Comparison of ENCODE assay signal across 9 cellular contexts in the genomic region with DNA sequence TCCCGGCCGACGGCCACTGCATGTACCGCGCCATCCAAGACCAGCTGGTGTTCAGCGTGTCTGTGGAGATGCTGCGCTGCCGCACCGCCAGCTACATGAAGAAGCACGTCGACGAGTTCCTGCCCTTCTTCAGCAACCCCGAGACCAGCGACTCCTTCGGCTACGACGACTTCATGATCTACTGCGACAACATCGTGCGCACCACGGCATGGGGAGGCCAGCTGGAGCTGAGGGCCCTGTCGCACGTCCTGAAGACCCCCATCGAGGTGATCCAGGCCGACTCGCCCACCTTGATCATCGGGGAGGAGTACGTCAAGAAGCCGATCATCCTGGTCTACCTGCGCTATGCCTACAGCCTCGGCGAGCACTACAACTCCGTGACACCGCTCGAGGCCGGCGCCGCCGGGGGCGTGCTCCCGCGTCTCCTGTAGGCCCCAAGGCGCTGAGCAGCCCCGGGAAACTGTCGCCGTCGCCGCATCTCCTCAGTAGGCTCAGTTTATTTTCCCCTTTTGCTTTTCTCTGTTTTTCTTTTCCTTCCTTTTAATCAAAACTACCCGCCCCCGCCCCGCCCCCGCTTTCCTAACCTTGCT. TPM values are rescaled to one million over a fixed set of nuclear protein-coding genes. Genes with fewer than 3 reads are reported as not detected.
"Had no signal": no experiment of that assay in that cellular context is flagged by ENCODE, and none has a peak within 500 bp of the region (broad histone marks: within the 10 kb centered on the region; RNA-seq: fewer than 3 reads in every experiment).

No MANE protein-coding gene starts in this region.

- ATAC-seq: GM23338, HCT116, HepG2, K562 had no signal

- DNase-seq: HFFc6 had no signal

- H3K27ac ChIP-seq: HL-60 had no signal

- H3K9me3 ChIP-seq: HAP-1 had no signal

- H3K4me3 ChIP-seq: GM23338, HAP-1, K562 had no signal

- H3K9me3 Mint-ChIP-seq: HFFc6 had no signal

- H3K36me3 ChIP-seq: HAP-1 had no signal

- H3K27ac Mint-ChIP-seq: GM23338, HFFc6 had no signal

- H3K4me1 ChIP-seq: HAP-1 had no signal

- H3K4me3 Mint-ChIP-seq: GM23338, HFFc6 had no signal

RNA-seq across cellular contexts. Expression of gene OTUD6A, which starts 0.8 kb away (rescaled TPM):
- total RNA-seq: HepG2, HFFc6, HT1080, K562 had no signal
- polyA plus RNA-seq: GM23338, HepG2, K562 had no signal

RNA-seq across cellular contexts. Expression of gene AWAT2, which starts 13.3 kb away (rescaled TPM):
- total RNA-seq: GM23338, H1, HepG2, HFFc6, K562 had no signal
- polyA plus RNA-seq: GM23338, H1, HepG2, K562 had no signal
